In the genomic region with DNA sequence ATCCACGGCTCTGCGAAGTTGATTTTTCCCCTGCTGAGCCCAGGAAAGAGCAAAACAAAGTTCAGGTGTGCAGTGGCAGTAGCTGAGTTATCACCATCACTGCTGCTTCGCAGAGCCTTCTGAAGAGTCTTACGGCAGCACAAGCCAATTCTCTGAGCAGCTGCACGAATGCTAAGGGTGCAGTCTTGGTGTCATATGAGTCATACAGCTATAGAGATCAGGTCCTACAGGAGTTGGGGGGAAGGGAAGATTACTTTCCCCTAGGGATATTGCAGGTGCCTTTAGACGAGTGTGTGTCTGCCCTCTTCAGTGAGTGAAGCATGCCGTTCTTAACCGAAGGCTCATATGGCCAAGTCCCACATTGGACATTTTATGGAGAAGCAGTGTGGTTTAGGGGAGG, we compare ENCODE assay signal across 1 cellular context.
TF ChIP-seq lines count a peak whose summit lies in the region.

No MANE protein-coding gene starts in this region.

TF ChIP-seq in GM23338, 12 proteins besides CTCF, POLR2A, EP300 and RAD21 (continued from another document):
- TF ChIP-seq, protein P1, sequence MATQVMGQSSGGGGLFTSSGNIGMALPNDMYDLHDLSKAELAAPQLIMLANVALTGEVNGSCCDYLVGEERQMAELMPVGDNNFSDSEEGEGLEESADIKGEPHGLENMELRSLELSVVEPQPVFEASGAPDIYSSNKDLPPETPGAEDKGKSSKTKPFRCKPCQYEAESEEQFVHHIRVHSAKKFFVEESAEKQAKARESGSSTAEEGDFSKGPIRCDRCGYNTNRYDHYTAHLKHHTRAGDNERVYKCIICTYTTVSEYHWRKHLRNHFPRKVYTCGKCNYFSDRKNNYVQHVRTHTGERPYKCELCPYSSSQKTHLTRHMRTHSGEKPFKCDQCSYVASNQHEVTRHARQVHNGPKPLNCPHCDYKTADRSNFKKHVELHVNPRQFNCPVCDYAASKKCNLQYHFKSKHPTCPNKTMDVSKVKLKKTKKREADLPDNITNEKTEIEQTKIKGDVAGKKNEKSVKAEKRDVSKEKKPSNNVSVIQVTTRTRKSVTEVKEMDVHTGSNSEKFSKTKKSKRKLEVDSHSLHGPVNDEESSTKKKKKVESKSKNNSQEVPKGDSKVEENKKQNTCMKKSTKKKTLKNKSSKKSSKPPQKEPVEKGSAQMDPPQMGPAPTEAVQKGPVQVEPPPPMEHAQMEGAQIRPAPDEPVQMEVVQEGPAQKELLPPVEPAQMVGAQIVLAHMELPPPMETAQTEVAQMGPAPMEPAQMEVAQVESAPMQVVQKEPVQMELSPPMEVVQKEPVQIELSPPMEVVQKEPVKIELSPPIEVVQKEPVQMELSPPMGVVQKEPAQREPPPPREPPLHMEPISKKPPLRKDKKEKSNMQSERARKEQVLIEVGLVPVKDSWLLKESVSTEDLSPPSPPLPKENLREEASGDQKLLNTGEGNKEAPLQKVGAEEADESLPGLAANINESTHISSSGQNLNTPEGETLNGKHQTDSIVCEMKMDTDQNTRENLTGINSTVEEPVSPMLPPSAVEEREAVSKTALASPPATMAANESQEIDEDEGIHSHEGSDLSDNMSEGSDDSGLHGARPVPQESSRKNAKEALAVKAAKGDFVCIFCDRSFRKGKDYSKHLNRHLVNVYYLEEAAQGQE (IDR thresholded peaks at IDR 0.05; ENCODE audit: unreplicated experiment) = no peak
- no peak for TF ChIP-seq NANOG (IDR thresholded peaks at IDR 0.05; ENCODE audit: borderline replicate concordance)
- TF ChIP-seq CREB1 (CRISPR knock-in tag; IDR thresholded peaks at IDR 0.05; ENCODE audit: low read depth) = no peak
